8 cellular contexts compared by ENCODE assay signal in genomic region chr20:62791301-62792181, GRCh38. TPM values are rescaled to one million over a fixed set of nuclear protein-coding genes. Genes with fewer than 3 reads are reported as not detected.
DNase-seq lines count a peak whose midpoint lies in the region; ATAC-seq and TF ChIP-seq lines count a peak whose summit lies in the region.

No MANE protein-coding gene starts in this region.

- peaks cover 26% of the 10 kb centered on the region for H3K4me1 Mint-ChIP-seq in neural crest cell

- no peaks in the 10 kb centered on the region for H3K36me3 Mint-ChIP-seq in neural crest cell (ENCODE audit: low read depth)

- peak; percentile 95 for DNase-seq in DMS79 treated with DMSO at 0.1 percent for 48 hours (lab: John Stamatoyannopoulos, UW)
- DNase-seq in M059J (ENCODE audit: low read depth): peak; percentile 95
- DNase-seq in RKO (ENCODE audit: low spot score): peak; percentile 96
- peak; percentile 83 to 87 for DNase-seq in activated T-cell treated with anti-CD3 and anti-CD28 coated beads, Interleukin-2, amount 50 U/mL, for 48 hours
- peak; percentile 91 for DNase-seq in fibroblast of mammary gland (ENCODE audit: low read depth)
- DNase-seq in neural crest cell (ENCODE audit: low read depth, low spot score): peak; percentile 86
- DNase-seq in superior temporal gyrus (ENCODE audit: extremely low spot score): peak; percentile 97

- peak overlapping the region; percentile 65 for H3K4me3 Mint-ChIP-seq in neural crest cell

- no peaks in the 10 kb centered on the region for H3K9me3 Mint-ChIP-seq in neural crest cell

- no peak for ATAC-seq in GM21423 (IDR thresholded peaks at IDR 0.05; ENCODE audit: unreplicated experiment)

- peak; percentile 98 for TF ChIP-seq CTCF in fibroblast of mammary gland (conservative IDR thresholded peaks at IDR 0.05; ENCODE audit: control insufficient read depth, insufficient read depth, low read depth, low read length)
- TF ChIP-seq CTCF in neural crest cell (conservative IDR thresholded peaks at IDR 0.05): peak; percentile 98

- no peak overlapping the region for H3K27ac Mint-ChIP-seq in neural crest cell (ENCODE audit: unreplicated experiment)

- no peaks in the 10 kb centered on the region for H3K27me3 Mint-ChIP-seq in neural crest cell (ENCODE audit: low read depth)

- H3K4me3 ChIP-seq in fibroblast of mammary gland (ENCODE audit: control insufficient read depth, low read depth, low read length): no peak overlapping the region

RNA-seq across cellular contexts. Expression of gene MRGBP, which starts 4.7 kb away (rescaled TPM):
- 56.4 and 65.9 TPM in 2 replicates for total RNA-seq in M059J (2014; rRNA removed; shearing (Covaris generic))
- 19.4 and 22.2 TPM in 2 replicates for total RNA-seq in neural crest cell

RNA-seq across cellular contexts. Expression of gene OGFR, which starts 13.1 kb away (rescaled TPM):
- 62.0 and 117 TPM in 2 replicates for total RNA-seq in M059J (2014; rRNA removed; shearing (Covaris generic))
- total RNA-seq in neural crest cell: 36.7 and 38.5 TPM in 2 replicates

RNA-seq across cellular contexts. Expression of gene COL9A3, which starts 25.3 kb away (rescaled TPM):
- total RNA-seq in M059J (2014; rRNA removed; shearing (Covaris generic)): 0.17 TPM in 1 of 2 replicates, not detected in the other
- total RNA-seq in neural crest cell: 3.8 and 4.6 TPM in 2 replicates
